In genomic region chr17:35238817-35239216, GRCh38 we compare ENCODE assay signal across 16 cellular contexts. TPM values are rescaled to one million over a fixed set of nuclear protein-coding genes. Genes with fewer than 3 reads are reported as not detected.
A peak's percentile ranks its signal among the peaks of the same experiment; 100 is the strongest.
DNase-seq lines count a peak whose midpoint lies in the region; ATAC-seq and TF ChIP-seq lines count a peak whose summit lies in the region.
"Had no signal": no experiment of that assay in that cellular context is flagged by ENCODE, and none has a peak within 500 bp of the region (broad histone marks: within the 10 kb centered on the region; RNA-seq: fewer than 3 reads in every experiment).

No MANE protein-coding gene starts in this region.

- peaks cover 82% of the 10 kb centered on the region for H3K4me1 Mint-ChIP-seq in stimulated activated naive CD8-positive, alpha-beta T cell treated with anti-CD3 and anti-CD28 coated beads, Interleukin-15, Interleukin-2, amounts not matched to agents 100 ng/mL and 50 ng/mL, for 24 hours (ENCODE audit: low read depth)
- peaks cover 56% of the 10 kb centered on the region for H3K4me1 Mint-ChIP-seq in activated CD8-positive, alpha-beta T cell treated with anti-CD3 and anti-CD28 coated beads, Interleukin-2, amount 10 ng/mL, durations not matched to agents 7 days and 5 days (ENCODE audit: low read depth)

- no peaks in the 10 kb centered on the region for H3K9me3 Mint-ChIP-seq in stimulated activated naive CD8-positive, alpha-beta T cell treated with anti-CD3 and anti-CD28 coated beads, Interleukin-15, Interleukin-2, amounts not matched to agents 100 ng/mL and 50 ng/mL, for 24 hours
- H3K9me3 Mint-ChIP-seq in activated CD8-positive, alpha-beta T cell treated with anti-CD3 and anti-CD28 coated beads, Interleukin-2, amount 10 ng/mL, durations not matched to agents 7 days and 5 days (ENCODE audit: insufficient read depth): no peaks in the 10 kb centered on the region
- H3K9me3 Mint-ChIP-seq: CD14-positive monocyte had no signal

- H3K4me1 ChIP-seq in testis: peaks cover 14% of the 10 kb centered on the region

- no peaks in the 10 kb centered on the region for H3K36me3 ChIP-seq in testis (ENCODE audit: low read depth, missing control alignments)
- H3K36me3 ChIP-seq: esophagus muscularis mucosa had no signal

- H3K27ac Mint-ChIP-seq in stimulated activated naive CD8-positive, alpha-beta T cell treated with anti-CD3 and anti-CD28 coated beads, Interleukin-15, Interleukin-2, amounts not matched to agents 100 ng/mL and 50 ng/mL, for 24 hours: peak overlapping the region; percentile 84
- peak overlapping the region; percentile 80 for H3K27ac Mint-ChIP-seq in activated CD8-positive, alpha-beta T cell treated with anti-CD3 and anti-CD28 coated beads, Interleukin-2, amount 10 ng/mL, durations not matched to agents 7 days and 5 days
- H3K27ac Mint-ChIP-seq: CD14-positive monocyte; stimulated activated naive B cell treated with anti-CD40 and anti-IgM and Interleukin-4, amounts not matched to agents 10 μg/mL and 1 μg/mL and 100 μg/mL, for 72 hours had no signal

- no peak for DNase-seq in stimulated activated naive CD8-positive, alpha-beta T cell treated with anti-CD3 and anti-CD28 coated beads, Interleukin-15, Interleukin-2, amounts not matched to agents 100 U/mL and 50 U/mL, for 24 hours
- DNase-seq in activated CD8-positive, alpha-beta T cell treated with anti-CD3 and anti-CD28 coated beads, Interleukin-2, amount 10 ng/mL, durations not matched to agents 7 days and 5 days: no peak
- DNase-seq in fibroblast of the aortic adventitia (ENCODE audit: low read depth) (peak; percentile 24), testis (no peak), globus pallidus (ENCODE audit: low spot score) (no peak)
- DNase-seq: activated CD4-positive, alpha-beta T cell treated with anti-CD3 and anti-CD28 coated beads for 1 hour; NCI-H510A; nucleus accumbens; SHP77 treated with DMSO at 0.1 percent for 48 hours; stimulated activated naive B cell treated with anti-CD40 and anti-IgM and Interleukin-4, amounts not matched to agents 10 μg/mL and 1 μg/mL and 100 μg/mL, for 72 hours had no signal

- POLR2A ChIA-PET in activated CD8-positive, alpha-beta T cell treated with anti-CD3 and anti-CD28 coated beads, Interleukin-2, amount 10 ng/mL, durations not matched to agents 7 days and 5 days (lab: Charles Lee): interaction anchor here (1.0 to 8.6 kb wide), 6 partner anchors 13 to 298 kb away, joined by 3 to 335 read pairs (median 5); partner anchors contain the start of gene SLFN12L

- H3K4me3 ChIP-seq in fibroblast of the aortic adventitia (ENCODE audit: low read depth, low read length): no peak overlapping the region
- no peak overlapping the region for H3K4me3 ChIP-seq in testis
- H3K4me3 ChIP-seq: esophagus muscularis mucosa had no signal

- CTCF ChIA-PET in activated CD8-positive, alpha-beta T cell treated with anti-CD3 and anti-CD28 coated beads, Interleukin-2, amount 10 ng/mL, durations not matched to agents 7 days and 5 days (lab: Charles Lee): interaction anchor here (0.6 to 7.1 kb wide), 12 partner anchors 11 to 522 kb away, joined by 3 to 89 read pairs (median 3); no protein-coding TSS in a partner anchor

- intact Hi-C loops in testis (cut with DNase I; ENCODE audit: low total_unique reads): no loop called here

- no peak for ATAC-seq in stimulated activated naive CD8-positive, alpha-beta T cell treated with anti-CD3 and anti-CD28 coated beads, Interleukin-15, Interleukin-2, amounts not matched to agents 100 U/mL and 50 U/mL, for 24 hours
- no peak for ATAC-seq in activated CD8-positive, alpha-beta T cell treated with anti-CD3 and anti-CD28 coated beads, Interleukin-2, amount 10 ng/mL, durations not matched to agents 7 days and 5 days
- ATAC-seq in GM21515 (IDR thresholded peaks at IDR 0.05; ENCODE audit: unreplicated experiment): no peak
- no peak for ATAC-seq in GM18505 (IDR thresholded peaks at IDR 0.05; ENCODE audit: unreplicated experiment)
- ATAC-seq: HCT116; stimulated activated naive B cell treated with anti-CD40 and anti-IgM and Interleukin-4, amounts not matched to agents 10 μg/mL and 1 μg/mL and 100 μg/mL, for 72 hours had no signal

- no peaks in the 10 kb centered on the region for H3K9me3 ChIP-seq in testis
- H3K9me3 ChIP-seq: esophagus muscularis mucosa had no signal

- H3K27me3 Mint-ChIP-seq in stimulated activated naive CD8-positive, alpha-beta T cell treated with anti-CD3 and anti-CD28 coated beads, Interleukin-15, Interleukin-2, amounts not matched to agents 100 ng/mL and 50 ng/mL, for 24 hours: no peaks in the 10 kb centered on the region
- H3K27me3 Mint-ChIP-seq in activated CD8-positive, alpha-beta T cell treated with anti-CD3 and anti-CD28 coated beads, Interleukin-2, amount 10 ng/mL, durations not matched to agents 7 days and 5 days (ENCODE audit: low read depth): no peaks in the 10 kb centered on the region

- no peaks in the 10 kb centered on the region for H3K36me3 Mint-ChIP-seq in stimulated activated naive CD8-positive, alpha-beta T cell treated with anti-CD3 and anti-CD28 coated beads, Interleukin-15, Interleukin-2, amounts not matched to agents 100 ng/mL and 50 ng/mL, for 24 hours (ENCODE audit: low read depth)
- peaks cover 76% of the 10 kb centered on the region for H3K36me3 Mint-ChIP-seq in activated CD8-positive, alpha-beta T cell treated with anti-CD3 and anti-CD28 coated beads, Interleukin-2, amount 10 ng/mL, durations not matched to agents 7 days and 5 days (ENCODE audit: low read depth)
- H3K36me3 Mint-ChIP-seq: stimulated activated naive B cell treated with anti-CD40 and anti-IgM and Interleukin-4, amounts not matched to agents 10 μg/mL and 1 μg/mL and 100 μg/mL, for 72 hours had no signal

- no peak overlapping the region for H3K27ac ChIP-seq in testis
- H3K27ac ChIP-seq: esophagus muscularis mucosa had no signal

- no peak for TF ChIP-seq CTCF in fibroblast of the aortic adventitia (IDR thresholded peaks at IDR 0.05; ENCODE audit: insufficient read depth, low read length)
- no peak for TF ChIP-seq CTCF in testis (IDR thresholded peaks at IDR 0.05)

- peak overlapping the region; percentile 97 for H3K4me3 Mint-ChIP-seq in stimulated activated naive CD8-positive, alpha-beta T cell treated with anti-CD3 and anti-CD28 coated beads, Interleukin-15, Interleukin-2, amounts not matched to agents 100 ng/mL and 50 ng/mL, for 24 hours
- peak overlapping the region; percentile 99 for H3K4me3 Mint-ChIP-seq in activated CD8-positive, alpha-beta T cell treated with anti-CD3 and anti-CD28 coated beads, Interleukin-2, amount 10 ng/mL, durations not matched to agents 7 days and 5 days
- H3K4me3 Mint-ChIP-seq: CD14-positive monocyte; stimulated activated naive B cell treated with anti-CD40 and anti-IgM and Interleukin-4, amounts not matched to agents 10 μg/mL and 1 μg/mL and 100 μg/mL, for 72 hours had no signal

- TF ChIP-seq POLR2A in testis (IDR thresholded peaks at IDR 0.05): no peak
- no peak for TF ChIP-seq POLR2A in GM18505 (IDR thresholded peaks at IDR 0.05; ENCODE audit: borderline replicate concordance, extremely low read depth, insufficient read depth, insufficient read length)

- 44 to 62% methylated on average over 2 of the region's 2 CpGs for WGBS in testis, 2 donors

- H3K27me3 ChIP-seq in testis: no peaks in the 10 kb centered on the region

RNA-seq across cellular contexts. Expression of gene SLFN5, which starts 4.1 kb away (rescaled TPM):
- 100 to 1,000 TPM; 209 to 212 TPM for total RNA-seq in activated CD8-positive, alpha-beta T cell treated with anti-CD3 and anti-CD28 coated beads, Interleukin-2, amount 10 ng/mL, durations not matched to agents 7 days and 5 days
- total RNA-seq in fibroblast of the aortic adventitia (ENCODE audit: low replicate concordance) (107 and 176 TPM in 2 replicates), testis (1 to 10 TPM; 5.9 to 6.1 TPM)
- polyA plus RNA-seq in testis (ENCODE audit: insufficient read depth, low read depth, low replicate concordance): 2.4 TPM

RNA-seq across cellular contexts. Expression of gene SLC35G3, which starts 44.6 kb away (rescaled TPM):
- total RNA-seq in activated CD8-positive, alpha-beta T cell treated with anti-CD3 and anti-CD28 coated beads, Interleukin-2, amount 10 ng/mL, durations not matched to agents 7 days and 5 days: not detected
- total RNA-seq in fibroblast of the aortic adventitia (ENCODE audit: low replicate concordance): 0.49 TPM in 1 of 2 replicates, not detected in the other
- 1 to 10 TPM in 1 of 2 donors, under 1 TPM in 1; 0.99 to 4.1 TPM for total RNA-seq in testis
- polyA plus RNA-seq in testis (ENCODE audit: insufficient read depth, low read depth, low replicate concordance): 2.7 TPM
- total RNA-seq: esophagus muscularis mucosa had no signal
- polyA plus RNA-seq: CD14-positive monocyte had no signal

Comparison
In these comparisons a context has a peak if more than half of its experiments do, and no peak if none do; other contexts are left out.
1. RNA of gene SLFN5, which starts 4.1 kb away (total RNA-seq): 209 to 212 TPM in activated CD8-positive, alpha-beta T cell treated with anti-CD3 and anti-CD28 coated beads, Interleukin-2, amount 10 ng/mL, durations not matched to agents 7 days and 5 days and 107 to 176 TPM in fibroblast of the aortic adventitia; 5.9 to 6.1 TPM in testis; every median in the first group is over 10 times any median in the second.